In the genomic region with DNA sequence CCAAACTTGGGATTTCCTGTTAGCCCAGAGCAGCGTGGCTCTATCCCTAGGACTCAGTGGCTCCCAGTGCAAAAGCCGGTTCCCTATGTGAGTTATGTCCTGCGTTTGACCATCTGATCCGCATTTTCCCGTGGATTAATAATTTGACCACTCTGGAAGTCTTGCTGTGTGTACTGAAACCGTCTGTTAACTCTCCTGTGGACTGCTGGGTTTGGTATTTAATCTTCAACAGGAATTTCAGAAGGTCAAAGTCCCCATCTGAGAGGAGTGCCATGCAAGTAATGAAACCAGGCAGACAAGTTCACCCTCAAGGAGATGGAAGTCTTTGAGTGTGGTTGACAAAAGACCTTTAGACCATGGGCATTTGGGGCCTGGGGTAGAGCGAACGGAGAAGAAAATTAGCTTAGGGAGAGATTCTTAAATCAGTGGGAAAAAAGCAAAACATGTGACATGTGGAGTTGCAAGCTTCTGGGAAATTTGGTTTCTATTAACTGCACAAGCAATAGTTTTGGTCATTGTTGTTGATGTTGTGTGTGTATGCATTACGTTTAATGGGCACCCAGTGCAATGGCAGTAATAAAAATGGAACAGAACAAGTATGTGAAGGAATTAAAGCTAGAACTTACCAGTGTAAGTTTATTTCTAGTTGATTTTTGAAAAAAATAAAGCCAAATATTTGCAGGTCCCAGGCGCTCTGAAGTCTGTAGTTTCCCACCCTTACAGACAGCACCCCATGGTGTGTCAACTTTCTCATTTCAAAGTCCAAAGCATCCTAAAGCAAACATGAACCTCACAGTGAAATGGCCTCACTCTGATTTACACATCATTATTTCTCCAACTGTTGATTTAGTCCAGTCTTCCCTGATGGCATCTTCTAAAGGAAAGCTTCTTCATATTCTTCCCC, we compare ENCODE assay signal across 1 cellular context.
TF ChIP-seq lines count a peak whose summit lies in the region.

No MANE protein-coding gene starts in this region.

TF ChIP-seq in HepG2, 621 proteins besides CTCF, POLR2A, EP300 and RAD21 (continued from another document and continues in another):
- TF ChIP-seq, protein P1, sequence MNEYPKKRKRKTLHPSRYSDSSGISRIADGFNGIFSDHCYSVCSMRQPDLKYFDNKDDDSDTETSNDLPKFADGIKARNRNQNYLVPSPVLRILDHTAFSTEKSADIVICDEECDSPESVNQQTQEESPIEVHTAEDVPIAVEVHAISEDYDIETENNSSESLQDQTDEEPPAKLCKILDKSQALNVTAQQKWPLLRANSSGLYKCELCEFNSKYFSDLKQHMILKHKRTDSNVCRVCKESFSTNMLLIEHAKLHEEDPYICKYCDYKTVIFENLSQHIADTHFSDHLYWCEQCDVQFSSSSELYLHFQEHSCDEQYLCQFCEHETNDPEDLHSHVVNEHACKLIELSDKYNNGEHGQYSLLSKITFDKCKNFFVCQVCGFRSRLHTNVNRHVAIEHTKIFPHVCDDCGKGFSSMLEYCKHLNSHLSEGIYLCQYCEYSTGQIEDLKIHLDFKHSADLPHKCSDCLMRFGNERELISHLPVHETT (CRISPR knock-in tag; conservative IDR thresholded peaks at IDR 0.05) = no peak
- no peak for TF ChIP-seq AGO1 (IDR thresholded peaks at IDR 0.05; ENCODE audit: low read depth, low read length, poor library complexity, severe bottlenecking)
- TF ChIP-seq SALL1 (CRISPR knock-in tag; IDR thresholded peaks at IDR 0.05) = peak; percentile 46
- TF ChIP-seq CCAR2 (optimal IDR thresholded peaks at IDR 0.05; ENCODE audit: low read depth, low read length) = no peak
- TF ChIP-seq ZNF652 (CRISPR knock-in tag; IDR thresholded peaks at IDR 0.05; ENCODE audit: borderline replicate concordance, low read depth) = 0 out of 2 replicates have a peak, but pooled peaks have one; percentile 43
- no peak for TF ChIP-seq CBFB (CRISPR knock-in tag; IDR thresholded peaks at IDR 0.05)
- TF ChIP-seq, protein P2, sequence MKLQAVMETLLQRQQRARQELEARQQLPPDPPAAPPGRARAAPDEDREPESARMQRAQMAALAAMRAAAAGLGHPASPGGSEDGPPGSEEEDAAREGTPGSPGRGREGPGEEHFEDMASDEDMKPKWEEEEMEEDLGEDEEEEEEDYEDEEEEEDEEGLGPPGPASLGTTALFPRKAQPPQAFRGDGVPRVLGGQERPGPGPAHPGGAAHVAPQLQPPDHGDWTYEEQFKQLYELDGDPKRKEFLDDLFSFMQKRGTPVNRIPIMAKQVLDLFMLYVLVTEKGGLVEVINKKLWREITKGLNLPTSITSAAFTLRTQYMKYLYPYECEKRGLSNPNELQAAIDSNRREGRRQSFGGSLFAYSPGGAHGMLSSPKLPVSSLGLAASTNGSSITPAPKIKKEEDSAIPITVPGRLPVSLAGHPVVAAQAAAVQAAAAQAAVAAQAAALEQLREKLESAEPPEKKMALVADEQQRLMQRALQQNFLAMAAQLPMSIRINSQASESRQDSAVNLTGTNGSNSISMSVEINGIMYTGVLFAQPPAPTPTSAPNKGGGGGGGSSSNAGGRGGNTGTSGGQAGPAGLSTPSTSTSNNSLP (IDR thresholded peaks at IDR 0.05; ENCODE audit: low read depth, low read length) = peak; percentile 84
- TF ChIP-seq, protein P3, sequence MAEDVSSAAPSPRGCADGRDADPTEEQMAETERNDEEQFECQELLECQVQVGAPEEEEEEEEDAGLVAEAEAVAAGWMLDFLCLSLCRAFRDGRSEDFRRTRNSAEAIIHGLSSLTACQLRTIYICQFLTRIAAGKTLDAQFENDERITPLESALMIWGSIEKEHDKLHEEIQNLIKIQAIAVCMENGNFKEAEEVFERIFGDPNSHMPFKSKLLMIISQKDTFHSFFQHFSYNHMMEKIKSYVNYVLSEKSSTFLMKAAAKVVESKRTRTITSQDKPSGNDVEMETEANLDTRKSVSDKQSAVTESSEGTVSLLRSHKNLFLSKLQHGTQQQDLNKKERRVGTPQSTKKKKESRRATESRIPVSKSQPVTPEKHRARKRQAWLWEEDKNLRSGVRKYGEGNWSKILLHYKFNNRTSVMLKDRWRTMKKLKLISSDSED (CRISPR knock-in tag; IDR thresholded peaks at IDR 0.05) = no peak
- TF ChIP-seq ZFP82 (CRISPR knock-in tag; IDR thresholded peaks at IDR 0.05; ENCODE audit: borderline replicate concordance) = no peak
- TF ChIP-seq, protein P4, sequence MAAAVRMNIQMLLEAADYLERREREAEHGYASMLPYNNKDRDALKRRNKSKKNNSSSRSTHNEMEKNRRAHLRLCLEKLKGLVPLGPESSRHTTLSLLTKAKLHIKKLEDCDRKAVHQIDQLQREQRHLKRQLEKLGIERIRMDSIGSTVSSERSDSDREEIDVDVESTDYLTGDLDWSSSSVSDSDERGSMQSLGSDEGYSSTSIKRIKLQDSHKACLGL (CRISPR knock-in tag; IDR thresholded peaks at IDR 0.05) = no peak
- TF ChIP-seq REXO4 (CRISPR knock-in tag; IDR thresholded peaks at IDR 0.05; ENCODE audit: borderline replicate concordance) = no peak
- no peak for TF ChIP-seq SETDB1 (CRISPR knock-in tag; IDR thresholded peaks at IDR 0.05; ENCODE audit: borderline replicate concordance)
- no peak for TF ChIP-seq ZNF781 (CRISPR knock-in tag; IDR thresholded peaks at IDR 0.05; ENCODE audit: borderline replicate concordance, not compliant biosample characterization)
- TF ChIP-seq ZNF761 (CRISPR knock-in tag; conservative IDR thresholded peaks at IDR 0.05) = no peak
- TF ChIP-seq ZNF3 (CRISPR knock-in tag; IDR thresholded peaks at IDR 0.05) = no peak
- peak; percentile 50; the same call in 1 of the 2 replicates for TF ChIP-seq IRF2 (CRISPR knock-in tag; IDR thresholded peaks at IDR 0.05)
- no peak for TF ChIP-seq ZSCAN21 (CRISPR knock-in tag; IDR thresholded peaks at IDR 0.05; ENCODE audit: borderline replicate concordance)
- TF ChIP-seq NR2C2 (CRISPR knock-in tag; IDR thresholded peaks at IDR 0.05; ENCODE audit: borderline replicate concordance) = peak; percentile 52; the same call in 1 of the 2 replicates
- TF ChIP-seq HCFC1 (IDR thresholded peaks at IDR 0.05; ENCODE audit: low read depth, low read length) = no peak
- no peak for TF ChIP-seq HOXA9 (CRISPR knock-in tag; IDR thresholded peaks at IDR 0.05; ENCODE audit: borderline replicate concordance)
- TF ChIP-seq, protein P5, sequence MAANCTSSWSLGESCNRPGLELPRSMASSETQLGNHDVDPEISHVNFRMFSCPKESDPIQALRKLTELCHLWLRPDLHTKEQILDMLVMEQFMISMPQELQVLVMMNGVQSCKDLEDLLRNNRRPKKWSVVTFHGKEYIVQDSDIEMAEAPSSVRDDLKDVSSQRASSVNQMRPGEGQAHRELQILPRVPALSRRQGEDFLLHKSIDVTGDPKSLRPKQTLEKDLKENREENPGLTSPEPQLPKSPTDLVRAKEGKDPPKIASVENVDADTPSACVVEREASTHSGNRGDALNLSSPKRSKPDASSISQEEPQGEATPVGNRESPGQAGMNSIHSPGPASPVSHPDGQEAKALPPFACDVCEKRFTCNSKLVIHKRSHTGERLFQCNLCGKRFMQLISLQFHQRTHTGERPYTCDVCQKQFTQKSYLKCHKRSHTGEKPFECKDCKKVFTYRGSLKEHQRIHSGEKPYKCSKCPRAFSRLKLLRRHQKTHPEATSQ (CRISPR knock-in tag; IDR thresholded peaks at IDR 0.05; ENCODE audit: borderline replicate concordance) = no peak
- no peak for TF ChIP-seq MEIS1 (CRISPR knock-in tag; IDR thresholded peaks at IDR 0.05; ENCODE audit: borderline replicate concordance)
- no peak for TF ChIP-seq ZNF674 (CRISPR knock-in tag; IDR thresholded peaks at IDR 0.05; ENCODE audit: low read depth)
- TF ChIP-seq RORA (CRISPR knock-in tag; IDR thresholded peaks at IDR 0.05) = no peak
- TF ChIP-seq ZBTB8A (CRISPR knock-in tag; IDR thresholded peaks at IDR 0.05; ENCODE audit: borderline replicate concordance, low read depth) = no peak
- TF ChIP-seq, protein P6, sequence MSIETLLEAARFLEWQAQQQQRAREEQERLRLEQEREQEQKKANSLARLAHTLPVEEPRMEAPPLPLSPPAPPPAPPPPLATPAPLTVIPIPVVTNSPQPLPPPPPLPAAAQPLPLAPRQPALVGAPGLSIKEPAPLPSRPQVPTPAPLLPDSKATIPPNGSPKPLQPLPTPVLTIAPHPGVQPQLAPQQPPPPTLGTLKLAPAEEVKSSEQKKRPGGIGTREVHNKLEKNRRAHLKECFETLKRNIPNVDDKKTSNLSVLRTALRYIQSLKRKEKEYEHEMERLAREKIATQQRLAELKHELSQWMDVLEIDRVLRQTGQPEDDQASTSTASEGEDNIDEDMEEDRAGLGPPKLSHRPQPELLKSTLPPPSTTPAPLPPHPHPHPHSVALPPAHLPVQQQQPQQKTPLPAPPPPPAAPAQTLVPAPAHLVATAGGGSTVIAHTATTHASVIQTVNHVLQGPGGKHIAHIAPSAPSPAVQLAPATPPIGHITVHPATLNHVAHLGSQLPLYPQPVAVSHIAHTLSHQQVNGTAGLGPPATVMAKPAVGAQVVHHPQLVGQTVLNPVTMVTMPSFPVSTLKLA (IDR thresholded peaks at IDR 0.05) = no peak
- no peak for TF ChIP-seq ZNF747 (CRISPR knock-in tag; IDR thresholded peaks at IDR 0.05; ENCODE audit: borderline replicate concordance)
- no peak for TF ChIP-seq ZNF232 (CRISPR knock-in tag; IDR thresholded peaks at IDR 0.05; ENCODE audit: borderline replicate concordance)
- peak; percentile 88 for TF ChIP-seq NFIC (IDR thresholded peaks at IDR 0.05; ENCODE audit: low read length)
- TF ChIP-seq, protein P7, sequence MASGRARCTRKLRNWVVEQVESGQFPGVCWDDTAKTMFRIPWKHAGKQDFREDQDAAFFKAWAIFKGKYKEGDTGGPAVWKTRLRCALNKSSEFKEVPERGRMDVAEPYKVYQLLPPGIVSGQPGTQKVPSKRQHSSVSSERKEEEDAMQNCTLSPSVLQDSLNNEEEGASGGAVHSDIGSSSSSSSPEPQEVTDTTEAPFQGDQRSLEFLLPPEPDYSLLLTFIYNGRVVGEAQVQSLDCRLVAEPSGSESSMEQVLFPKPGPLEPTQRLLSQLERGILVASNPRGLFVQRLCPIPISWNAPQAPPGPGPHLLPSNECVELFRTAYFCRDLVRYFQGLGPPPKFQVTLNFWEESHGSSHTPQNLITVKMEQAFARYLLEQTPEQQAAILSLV (CRISPR knock-in tag; IDR thresholded peaks at IDR 0.05; ENCODE audit: borderline replicate concordance) = no peak
- TF ChIP-seq HNF4A (CRISPR knock-in tag; IDR thresholded peaks at IDR 0.05) = peak; percentile 97
- no peak for TF ChIP-seq SRF (IDR thresholded peaks at IDR 0.05; ENCODE audit: low read depth, low read length)
- TF ChIP-seq KLF6 (CRISPR knock-in tag; IDR thresholded peaks at IDR 0.05) = 0 out of 2 replicates have a peak, but pooled peaks have one; percentile 34
- TF ChIP-seq GFI1 (CRISPR knock-in tag; IDR thresholded peaks at IDR 0.05; ENCODE audit: borderline replicate concordance) = peak; percentile 98
- TF ChIP-seq, protein P8, sequence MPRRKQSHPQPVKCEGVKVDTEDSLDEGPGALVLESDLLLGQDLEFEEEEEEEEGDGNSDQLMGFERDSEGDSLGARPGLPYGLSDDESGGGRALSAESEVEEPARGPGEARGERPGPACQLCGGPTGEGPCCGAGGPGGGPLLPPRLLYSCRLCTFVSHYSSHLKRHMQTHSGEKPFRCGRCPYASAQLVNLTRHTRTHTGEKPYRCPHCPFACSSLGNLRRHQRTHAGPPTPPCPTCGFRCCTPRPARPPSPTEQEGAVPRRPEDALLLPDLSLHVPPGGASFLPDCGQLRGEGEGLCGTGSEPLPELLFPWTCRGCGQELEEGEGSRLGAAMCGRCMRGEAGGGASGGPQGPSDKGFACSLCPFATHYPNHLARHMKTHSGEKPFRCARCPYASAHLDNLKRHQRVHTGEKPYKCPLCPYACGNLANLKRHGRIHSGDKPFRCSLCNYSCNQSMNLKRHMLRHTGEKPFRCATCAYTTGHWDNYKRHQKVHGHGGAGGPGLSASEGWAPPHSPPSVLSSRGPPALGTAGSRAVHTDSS (CRISPR knock-in tag; conservative IDR thresholded peaks at IDR 0.05) = no peak
- TF ChIP-seq, protein P9, sequence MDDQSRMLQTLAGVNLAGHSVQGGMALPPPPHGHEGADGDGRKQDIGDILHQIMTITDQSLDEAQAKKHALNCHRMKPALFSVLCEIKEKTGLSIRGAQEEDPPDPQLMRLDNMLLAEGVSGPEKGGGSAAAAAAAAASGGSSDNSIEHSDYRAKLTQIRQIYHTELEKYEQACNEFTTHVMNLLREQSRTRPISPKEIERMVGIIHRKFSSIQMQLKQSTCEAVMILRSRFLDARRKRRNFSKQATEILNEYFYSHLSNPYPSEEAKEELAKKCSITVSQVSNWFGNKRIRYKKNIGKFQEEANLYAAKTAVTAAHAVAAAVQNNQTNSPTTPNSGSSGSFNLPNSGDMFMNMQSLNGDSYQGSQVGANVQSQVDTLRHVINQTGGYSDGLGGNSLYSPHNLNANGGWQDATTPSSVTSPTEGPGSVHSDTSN (CRISPR knock-in tag; IDR thresholded peaks at IDR 0.05; ENCODE audit: borderline replicate concordance) = no peak
- TF ChIP-seq FOXO1 (CRISPR knock-in tag; IDR thresholded peaks at IDR 0.05) = peak; percentile 78
- TF ChIP-seq, protein P10, sequence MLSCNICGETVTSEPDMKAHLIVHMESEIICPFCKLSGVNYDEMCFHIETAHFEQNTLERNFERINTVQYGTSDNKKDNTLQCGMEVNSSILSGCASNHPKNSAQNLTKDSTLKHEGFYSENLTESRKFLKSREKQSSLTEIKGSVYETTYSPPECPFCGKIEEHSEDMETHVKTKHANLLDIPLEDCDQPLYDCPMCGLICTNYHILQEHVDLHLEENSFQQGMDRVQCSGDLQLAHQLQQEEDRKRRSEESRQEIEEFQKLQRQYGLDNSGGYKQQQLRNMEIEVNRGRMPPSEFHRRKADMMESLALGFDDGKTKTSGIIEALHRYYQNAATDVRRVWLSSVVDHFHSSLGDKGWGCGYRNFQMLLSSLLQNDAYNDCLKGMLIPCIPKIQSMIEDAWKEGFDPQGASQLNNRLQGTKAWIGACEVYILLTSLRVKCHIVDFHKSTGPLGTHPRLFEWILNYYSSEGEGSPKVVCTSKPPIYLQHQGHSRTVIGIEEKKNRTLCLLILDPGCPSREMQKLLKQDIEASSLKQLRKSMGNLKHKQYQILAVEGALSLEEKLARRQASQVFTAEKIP (CRISPR knock-in tag; IDR thresholded peaks at IDR 0.05; ENCODE audit: borderline replicate concordance) = no peak
- TF ChIP-seq XBP1 (CRISPR knock-in tag; IDR thresholded peaks at IDR 0.05) = no peak
- TF ChIP-seq ELF3 (CRISPR knock-in tag; IDR thresholded peaks at IDR 0.05) = peak; percentile 77
- TF ChIP-seq FOXK1 (CRISPR knock-in tag; IDR thresholded peaks at IDR 0.05; ENCODE audit: borderline replicate concordance, low read depth) = peak; percentile 16; the same call in 1 of the 2 replicates
- TF ChIP-seq, protein P11, sequence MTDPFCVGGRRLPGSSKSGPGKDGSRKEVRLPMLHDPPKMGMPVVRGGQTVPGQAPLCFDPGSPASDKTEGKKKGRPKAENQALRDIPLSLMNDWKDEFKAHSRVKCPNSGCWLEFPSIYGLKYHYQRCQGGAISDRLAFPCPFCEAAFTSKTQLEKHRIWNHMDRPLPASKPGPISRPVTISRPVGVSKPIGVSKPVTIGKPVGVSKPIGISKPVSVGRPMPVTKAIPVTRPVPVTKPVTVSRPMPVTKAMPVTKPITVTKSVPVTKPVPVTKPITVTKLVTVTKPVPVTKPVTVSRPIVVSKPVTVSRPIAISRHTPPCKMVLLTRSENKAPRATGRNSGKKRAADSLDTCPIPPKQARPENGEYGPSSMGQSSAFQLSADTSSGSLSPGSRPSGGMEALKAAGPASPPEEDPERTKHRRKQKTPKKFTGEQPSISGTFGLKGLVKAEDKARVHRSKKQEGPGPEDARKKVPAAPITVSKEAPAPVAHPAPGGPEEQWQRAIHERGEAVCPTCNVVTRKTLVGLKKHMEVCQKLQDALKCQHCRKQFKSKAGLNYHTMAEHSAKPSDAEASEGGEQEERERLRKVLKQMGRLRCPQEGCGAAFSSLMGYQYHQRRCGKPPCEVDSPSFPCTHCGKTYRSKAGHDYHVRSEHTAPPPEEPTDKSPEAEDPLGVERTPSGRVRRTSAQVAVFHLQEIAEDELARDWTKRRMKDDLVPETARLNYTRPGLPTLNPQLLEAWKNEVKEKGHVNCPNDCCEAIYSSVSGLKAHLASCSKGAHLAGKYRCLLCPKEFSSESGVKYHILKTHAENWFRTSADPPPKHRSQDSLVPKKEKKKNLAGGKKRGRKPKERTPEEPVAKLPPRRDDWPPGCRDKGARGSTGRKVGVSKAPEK (CRISPR knock-in tag; IDR thresholded peaks at IDR 0.05; ENCODE audit: borderline replicate concordance) = no peak
